ENCODE assay signal across 28 cellular contexts in genomic region chr10:10782603-10783002, GRCh38.
DNase-seq lines count a peak whose midpoint lies in the region; ATAC-seq and TF ChIP-seq lines count a peak whose summit lies in the region.
"Had no signal": no experiment of that assay in that cellular context is flagged by ENCODE, and none has a peak within 500 bp of the region (broad histone marks: within the 10 kb centered on the region; RNA-seq: fewer than 3 reads in every experiment).

No MANE protein-coding gene starts in this region.

- CTCF ChIA-PET in MCF 10A (lab: Yijun Ruan, JAX) (interaction anchor here (0.5 kb wide), 1 partner anchor 548 kb away, joined by 3 read pairs; no protein-coding TSS in a partner anchor), mammary epithelial cell (lab: Charles Lee; ENCODE audit: low non-redundant PET) (no interaction called here)
- CTCF ChIA-PET in activated CD8-positive, alpha-beta T cell treated with anti-CD3 and anti-CD28 coated beads for 36 hours (lab: Charles Lee): interaction anchor here (1.1 kb wide), 1 partner anchor 10 kb away, joined by 3 read pairs; no protein-coding TSS in a partner anchor

- H3K9me3 Mint-ChIP-seq in MCF 10A (ENCODE audit: unreplicated experiment): peaks cover 4% of the 10 kb centered on the region
- no peaks in the 10 kb centered on the region for H3K9me3 Mint-ChIP-seq in activated CD8-positive, alpha-beta T cell treated with anti-CD3 and anti-CD28 coated beads for 36 hours
- H3K9me3 Mint-ChIP-seq: activated naive CD4-positive, alpha-beta T cell treated with anti-CD3 and anti-CD28 coated beads, Interleukin-2, amount 10 ng/mL, durations not matched to agents 7 days and 5 days; activated T-cell treated with anti-CD3 and anti-CD28 coated beads, Interleukin-2, amount 50 U/mL, for 4 hours had no signal

- dilution Hi-C loops in mammary epithelial cell (cut with HindIII; ENCODE audit: low sequenced_read_pairs): no loop called here

- no peak overlapping the region for H3K4me2 ChIP-seq in mammary epithelial cell (ENCODE audit: insufficient read depth, low read depth, low read length)

- DNase-seq in MCF 10A (ENCODE audit: unreplicated experiment): peak; percentile 68
- DNase-seq in mammary epithelial cell: no peak
- DNase-seq in SW480 (ENCODE audit: low spot score): peak; percentile 45
- peak; percentile 83 for DNase-seq in iris pigment epithelial cell (ENCODE audit: low read depth)
- no peak for DNase-seq in NCI-H146 (lab: John Stamatoyannopoulos, UW)
- no peak for DNase-seq in activated CD8-positive, alpha-beta T cell treated with anti-CD3 and anti-CD28 coated beads for 36 hours
- DNase-seq in T-helper 2 cell: no peak
- DNase-seq: 8988T; activated CD4-positive, CD25-positive, alpha-beta regulatory T cell treated with anti-CD3 and anti-CD28 coated beads, Interleukin-2, amount 50 U/mL, for 72 hours; activated CD8-positive, alpha-beta memory T cell treated with anti-CD3 and anti-CD28 coated beads for 24 hours; activated naive CD4-positive, alpha-beta T cell treated with anti-CD3 and anti-CD28 coated beads, Interleukin-2, amount 10 ng/mL, durations not matched to agents 7 days and 5 days; activated T-cell treated with anti-CD3 and anti-CD28 coated beads, Interleukin-2, amount 50 U/mL, for 4 hours; AML-193; aorta; DMS79; effector CD8-positive, alpha-beta T cell; glutamatergic neuron; midbrain; NCI-H187; stimulated activated CD4-positive, alpha-beta T cell treated with anti-CD3 and anti-CD28 coated beads, Interleukin-1b, Interleukin-23, amount 100 ng/mL, for 48 hours; stimulated activated naive CD4-positive, alpha-beta T cell treated with Interleukin-2 at 50 U/mL for 16 hours; thyroid gland had no signal

- H4K20me1 ChIP-seq in mammary epithelial cell (ENCODE audit: insufficient read depth, low read length): no peaks in the 10 kb centered on the region

- H3K9me3 ChIP-seq in mammary epithelial cell (replicated peaks; ENCODE audit: insufficient read depth, low read length): no peaks in the 10 kb centered on the region
- H3K9me3 ChIP-seq: thyroid gland had no signal

- H3K4me1 ChIP-seq in mammary epithelial cell (ENCODE audit: insufficient read depth, low read length): peaks cover 19% of the 10 kb centered on the region
- H3K4me1 ChIP-seq: parathyroid adenoma, thyroid gland had no signal

- no peak overlapping the region for H2AFZ ChIP-seq in mammary epithelial cell (ENCODE audit: low read depth, low read length)
- H2AFZ ChIP-seq: parathyroid adenoma had no signal

- no peak overlapping the region for H3K27ac Mint-ChIP-seq in MCF 10A (ENCODE audit: low read depth, unreplicated experiment)
- H3K27ac Mint-ChIP-seq in activated CD8-positive, alpha-beta T cell treated with anti-CD3 and anti-CD28 coated beads for 36 hours: no peak overlapping the region
- H3K27ac Mint-ChIP-seq: activated naive CD4-positive, alpha-beta T cell treated with anti-CD3 and anti-CD28 coated beads, Interleukin-2, amount 10 ng/mL, durations not matched to agents 7 days and 5 days; nephron had no signal

- no peak for ATAC-seq in HG02642 (IDR thresholded peaks at IDR 0.05; ENCODE audit: poor library complexity, unreplicated experiment)
- ATAC-seq in activated CD8-positive, alpha-beta T cell treated with anti-CD3 and anti-CD28 coated beads for 36 hours: no peak
- ATAC-seq: activated T-cell treated with anti-CD3 and anti-CD28 coated beads, Interleukin-2, amount 50 U/mL, for 4 hours; esophagus mucosa; left lobe of liver had no signal

- no peaks in the 10 kb centered on the region for H3K27me3 ChIP-seq in mammary epithelial cell (ENCODE audit: insufficient read depth, low read length)
- H3K27me3 ChIP-seq: thyroid gland had no signal

- no TSS peak for BruUV-seq in MCF 10A (replicated peaks; lab: Mats Ljungman, UMichigan)
- no TSS peak for BruUV-seq in mammary epithelial cell (replicated peaks; lab: Mats Ljungman, UMichigan)

- H3K4me3 Mint-ChIP-seq in MCF 10A (ENCODE audit: unreplicated experiment): no peak overlapping the region
- no peak overlapping the region for H3K4me3 Mint-ChIP-seq in activated CD8-positive, alpha-beta T cell treated with anti-CD3 and anti-CD28 coated beads for 36 hours
- H3K4me3 Mint-ChIP-seq: activated naive CD4-positive, alpha-beta T cell treated with anti-CD3 and anti-CD28 coated beads, Interleukin-2, amount 10 ng/mL, durations not matched to agents 7 days and 5 days; activated T-cell treated with anti-CD3 and anti-CD28 coated beads, Interleukin-2, amount 50 U/mL, for 4 hours; nephron had no signal

- H3K27ac ChIP-seq in mammary epithelial cell (ENCODE audit: insufficient read depth, low read depth, low read length): no peak overlapping the region
- H3K27ac ChIP-seq: parathyroid adenoma, RWPE1, thyroid gland had no signal

- H3K36me3 ChIP-seq in mammary epithelial cell (ENCODE audit: insufficient read depth, low read length): no peaks in the 10 kb centered on the region
- H3K36me3 ChIP-seq: thyroid gland had no signal

- in situ Hi-C loops in mammary epithelial cell (cut with MboI; ENCODE audit: low sequenced_read_pairs in 2 of 2): no loop called here

- H3K79me2 ChIP-seq in mammary epithelial cell (ENCODE audit: insufficient read depth, low read length): no peaks in the 10 kb centered on the region
- H3K79me2 ChIP-seq: parathyroid adenoma had no signal

- POLR2A ChIA-PET in MCF 10A (lab: Yijun Ruan, JAX): interaction anchor here (0.5 to 0.7 kb wide), 2 partner anchors 11 to 95 kb away, joined by 3 read pairs; no protein-coding TSS in a partner anchor
- POLR2A ChIA-PET in activated CD8-positive, alpha-beta T cell treated with anti-CD3 and anti-CD28 coated beads for 36 hours (lab: Charles Lee): no interaction called here

- H3K4me1 Mint-ChIP-seq in MCF 10A (ENCODE audit: insufficient read depth, unreplicated experiment): peaks cover 29% of the 10 kb centered on the region
- no peaks in the 10 kb centered on the region for H3K4me1 Mint-ChIP-seq in activated CD8-positive, alpha-beta T cell treated with anti-CD3 and anti-CD28 coated beads for 36 hours (ENCODE audit: low read depth)
- H3K4me1 Mint-ChIP-seq: activated naive CD4-positive, alpha-beta T cell treated with anti-CD3 and anti-CD28 coated beads, Interleukin-2, amount 10 ng/mL, durations not matched to agents 7 days and 5 days; nephron had no signal

- no peak overlapping the region for H3K4me3 ChIP-seq in mammary epithelial cell (replicated peaks in 1 of 3; ENCODE audit: insufficient read depth in 1 of 3, low read depth in 2 of 3, low read length in 3 of 3)
- H3K4me3 ChIP-seq: thyroid gland had no signal

- H3K9ac ChIP-seq in mammary epithelial cell (ENCODE audit: insufficient read depth, low read length): no peak overlapping the region
- H3K9ac ChIP-seq: parathyroid adenoma had no signal

- TF ChIP-seq CTCF in MCF 10A (IDR thresholded peaks at IDR 0.05; ENCODE audit: unreplicated experiment): no peak
- no peak for TF ChIP-seq CTCF in mammary epithelial cell (conservative IDR thresholded peaks at IDR 0.05 in 1 of 2, IDR thresholded peaks at IDR 0.05 in 1 of 2; ENCODE audit: extremely low read depth in 1 of 2, insufficient read depth in 1 of 2, low read depth in 1 of 2, low read length in 2 of 2)
- TF ChIP-seq CTCF in activated CD8-positive, alpha-beta T cell treated with anti-CD3 and anti-CD28 coated beads for 36 hours (IDR thresholded peaks at IDR 0.05): no peak

- H3K36me3 Mint-ChIP-seq in MCF 10A (ENCODE audit: insufficient read depth, unreplicated experiment): peaks cover 13% of the 10 kb centered on the region
- H3K36me3 Mint-ChIP-seq in activated CD8-positive, alpha-beta T cell treated with anti-CD3 and anti-CD28 coated beads for 36 hours (ENCODE audit: low read depth): no peaks in the 10 kb centered on the region
- H3K36me3 Mint-ChIP-seq: activated naive CD4-positive, alpha-beta T cell treated with anti-CD3 and anti-CD28 coated beads, Interleukin-2, amount 10 ng/mL, durations not matched to agents 7 days and 5 days had no signal

- 85% methylated on average over 5 of the region's 5 CpGs for WGBS in mammary epithelial cell (ENCODE audit: low coverage, missing lambda C conversion rate)

- no peaks in the 10 kb centered on the region for H3K27me3 Mint-ChIP-seq in MCF 10A (ENCODE audit: insufficient read depth, unreplicated experiment)
- peaks cover 12% of the 10 kb centered on the region for H3K27me3 Mint-ChIP-seq in activated CD8-positive, alpha-beta T cell treated with anti-CD3 and anti-CD28 coated beads for 36 hours

- intact Hi-C loops in MCF 10A (cut with micrococcal nuclease): no loop called here
- intact Hi-C loops in mammary epithelial cell (cut with micrococcal nuclease): no loop called here
- intact Hi-C loops in activated CD8-positive, alpha-beta T cell treated with anti-CD3 and anti-CD28 coated beads for 36 hours (cut with micrococcal nuclease): no loop called here

Comparison
In these comparisons a context has a peak if more than half of its experiments do, and no peak if none do; other contexts are left out.
1. DNase-seq: peak in MCF 10A (single experiment), SW480 (single experiment) and iris pigment epithelial cell (single experiment); none in mammary epithelial cell (single experiment), NCI-H146 (single experiment), activated CD8-positive, alpha-beta T cell treated with anti-CD3 and anti-CD28 coated beads for 36 hours (single experiment) and T-helper 2 cell (0 of 5).